13 cellular contexts compared by ENCODE assay signal in genomic region chr11:11502303-11502828, GRCh38.
A peak's percentile ranks its signal among the peaks of the same experiment; 100 is the strongest.
DNase-seq lines count a peak whose midpoint lies in the region; ATAC-seq and TF ChIP-seq lines count a peak whose summit lies in the region.
"Had no signal": no experiment of that assay in that cellular context is flagged by ENCODE, and none has a peak within 500 bp of the region (broad histone marks: within the 10 kb centered on the region; RNA-seq: fewer than 3 reads in every experiment).

No MANE protein-coding gene starts in this region.

- H3K4me3 ChIP-seq in esophagus squamous epithelium = no peak overlapping the region
- H3K4me3 ChIP-seq in lung = no peak overlapping the region
- H3K4me3 ChIP-seq in neuronal stem cell (ENCODE audit: low read length in 2 of 2) = no peak overlapping the region
- H3K4me3 ChIP-seq: tibial nerve had no signal

- H3K27me3 ChIP-seq in esophagus squamous epithelium = no peaks in the 10 kb centered on the region
- no peaks in the 10 kb centered on the region for H3K27me3 ChIP-seq in lung (ENCODE audit: control insufficient read depth, insufficient read depth)
- H3K27me3 ChIP-seq in neuronal stem cell (ENCODE audit: control insufficient read depth in 3 of 3, insufficient read depth in 3 of 3, low read depth in 1 of 3, low read length in 3 of 3) = no peaks in the 10 kb centered on the region
- H3K27me3 ChIP-seq: tibial nerve had no signal

- no peak overlapping the region for H2BK5ac ChIP-seq in neuronal stem cell (ENCODE audit: low read length)

- no peaks in the 10 kb centered on the region for H3K9me3 Mint-ChIP-seq in type B pancreatic cell
- no peaks in the 10 kb centered on the region for H3K9me3 Mint-ChIP-seq in stimulated activated naive B cell treated with anti-CD40 and anti-IgM and Interleukin-4, amounts not matched to agents 10 μg/mL and 1 μg/mL and 100 μg/mL, for 72 hours
- H3K9me3 Mint-ChIP-seq: activated CD4-positive, alpha-beta T cell treated with anti-CD3 and anti-CD28 coated beads, Interleukin-2, amount 10 ng/mL, durations not matched to agents 7 days and 5 days; activated T-helper 17 cell treated with anti-CD3 and anti-CD28 coated beads, Interleukin-2, amount 50 U/mL, for 72 hours; T-helper 1 cell treated with Interleukin-12 subunit alpha and Interleukin-12 subunit beta and Interleukin-4 antibody, amounts not matched to agents 30 μg/mL and 1 μg/mL, for 36 hours had no signal

- H3K4me1 Mint-ChIP-seq in type B pancreatic cell (ENCODE audit: unreplicated experiment) = peaks cover 24% of the 10 kb centered on the region
- H3K4me1 Mint-ChIP-seq in stimulated activated naive B cell treated with anti-CD40 and anti-IgM and Interleukin-4, amounts not matched to agents 10 μg/mL and 1 μg/mL and 100 μg/mL, for 72 hours = no peaks in the 10 kb centered on the region
- H3K4me1 Mint-ChIP-seq: activated CD4-positive, alpha-beta T cell treated with anti-CD3 and anti-CD28 coated beads, Interleukin-2, amount 10 ng/mL, durations not matched to agents 7 days and 5 days; activated T-helper 17 cell treated with anti-CD3 and anti-CD28 coated beads, Interleukin-2, amount 50 U/mL, for 72 hours had no signal

- H2BK120ac ChIP-seq in neuronal stem cell (ENCODE audit: low read depth, low read length) = no peak overlapping the region

- no peak for TF ChIP-seq POLR2A in esophagus squamous epithelium (IDR thresholded peaks at IDR 0.05)

- H3K14ac ChIP-seq in neuronal stem cell (ENCODE audit: low read length) = no peak overlapping the region

- H3K4me2 ChIP-seq in neuronal stem cell (ENCODE audit: insufficient read depth, low read length, poor library complexity, severe bottlenecking) = no peak overlapping the region

- no peak for TF ChIP-seq CTCF in esophagus squamous epithelium (IDR thresholded peaks at IDR 0.05)
- no peak for TF ChIP-seq CTCF in lung (IDR thresholded peaks at IDR 0.05; ENCODE audit: control extremely low read depth, extremely low read depth)
- no peak for TF ChIP-seq CTCF in type B pancreatic cell (conservative IDR thresholded peaks at IDR 0.05)

- no peak overlapping the region for H2BK15ac ChIP-seq in neuronal stem cell (ENCODE audit: low read length)

- H3K23ac ChIP-seq in neuronal stem cell (ENCODE audit: low read depth, low read length, poor library complexity) = no peak overlapping the region

- no peak overlapping the region for H4K8ac ChIP-seq in neuronal stem cell (ENCODE audit: low read depth, low read length)

- no peak overlapping the region for H3K18ac ChIP-seq in neuronal stem cell (ENCODE audit: low read length)

- H3K4me3 Mint-ChIP-seq in type B pancreatic cell = no peak overlapping the region
- H3K4me3 Mint-ChIP-seq in stimulated activated naive B cell treated with anti-CD40 and anti-IgM and Interleukin-4, amounts not matched to agents 10 μg/mL and 1 μg/mL and 100 μg/mL, for 72 hours = no peak overlapping the region
- H3K4me3 Mint-ChIP-seq: activated CD4-positive, alpha-beta T cell treated with anti-CD3 and anti-CD28 coated beads, Interleukin-2, amount 10 ng/mL, durations not matched to agents 7 days and 5 days; activated T-helper 17 cell treated with anti-CD3 and anti-CD28 coated beads, Interleukin-2, amount 50 U/mL, for 72 hours; T-helper 1 cell treated with Interleukin-12 subunit alpha and Interleukin-12 subunit beta and Interleukin-4 antibody, amounts not matched to agents 30 μg/mL and 1 μg/mL, for 36 hours had no signal

- H3K4me1 ChIP-seq in esophagus squamous epithelium = peaks cover 5 to 29% (median 20%) of the 10 kb centered on the region in 3 donors
- peaks cover 4 to 21% of the 10 kb centered on the region in 2 donors for H3K4me1 ChIP-seq in lung (ENCODE audit: control insufficient read depth in 2 of 2, insufficient read depth in 2 of 2, low read length in 2 of 2)
- H3K4me1 ChIP-seq in neuronal stem cell (ENCODE audit: control insufficient read depth in 2 of 2, insufficient read depth in 1 of 2, low read depth in 1 of 2, low read length in 2 of 2) = peaks cover 0 to 6% of the 10 kb centered on the region in 2 donors
- H3K4me1 ChIP-seq: Caco-2 had no signal

- H3K79me1 ChIP-seq in neuronal stem cell (ENCODE audit: low read depth, low read length) = no peaks in the 10 kb centered on the region

- no peak overlapping the region for H2AFZ ChIP-seq in neuronal stem cell (ENCODE audit: low read length)

- H3K9me3 ChIP-seq in esophagus squamous epithelium (no peaks in the 10 kb centered on the region), lung (ENCODE audit: control insufficient read depth in 2 of 2, insufficient read depth in 1 of 2, low read length in 1 of 2) (peaks cover 0 to 3% of the 10 kb centered on the region in 2 donors), neuronal stem cell (replicated peaks in 1 of 2; ENCODE audit: control insufficient read depth in 2 of 2, insufficient read depth in 1 of 2, low read depth in 1 of 2, low read length in 2 of 2) (no peaks in the 10 kb centered on the region)
- H3K9me3 ChIP-seq: Caco-2, tibial nerve had no signal

- H3K27me3 Mint-ChIP-seq in type B pancreatic cell = peaks cover 18% of the 10 kb centered on the region
- peaks cover 9 to 10% of the 10 kb centered on the region in 2 donors for H3K27me3 Mint-ChIP-seq in stimulated activated naive B cell treated with anti-CD40 and anti-IgM and Interleukin-4, amounts not matched to agents 10 μg/mL and 1 μg/mL and 100 μg/mL, for 72 hours

- intact Hi-C loops in esophagus squamous epithelium (cut with DNase I) = no loop called here

- H3K27ac ChIP-seq in esophagus squamous epithelium (peak overlapping the region; percentile 16 to 56 (median 46)), lung (ENCODE audit: low read depth in 1 of 2, low read length in 1 of 2) (peak overlapping the region in 1 of 2 donors; percentile 40), neuronal stem cell (replicated peaks; ENCODE audit: low read length) (no peak overlapping the region)
- H3K27ac ChIP-seq: tibial nerve had no signal

- 27 to 33% methylated on average over 6 to 7 of the region's 7 CpGs for WGBS in esophagus squamous epithelium, 2 donors
- WGBS in lung, 2 donors = 45 to 61% methylated on average over 7 of the region's 7 CpGs
- no CpG with 5 or more reads among the region's 7 CpGs for WGBS in neuronal stem cell (ENCODE audit: extremely low coverage in 2 of 2, insufficient read length in 2 of 2, insufficient replicate concordance in 1 of 2), 2 donors

- no peak overlapping the region for H3K4ac ChIP-seq in neuronal stem cell (ENCODE audit: low read length)

- H3K36me3 ChIP-seq in esophagus squamous epithelium (no peaks in the 10 kb centered on the region), lung (ENCODE audit: control insufficient read depth in 2 of 2, insufficient read depth in 2 of 2, low read length in 2 of 2) (no peaks in the 10 kb centered on the region), neuronal stem cell (replicated peaks in 1 of 2; ENCODE audit: control insufficient read depth in 2 of 2, insufficient read depth in 2 of 2, low read length in 2 of 2) (no peaks in the 10 kb centered on the region)
- H3K36me3 ChIP-seq: tibial nerve had no signal

- ATAC-seq in lung (ENCODE audit: insufficient read depth, low FRiP score) = peak; percentile 23
- ATAC-seq in stimulated activated naive B cell treated with anti-CD40 and anti-IgM and Interleukin-4, amounts not matched to agents 10 μg/mL and 1 μg/mL and 100 μg/mL, for 72 hours (replicated peaks) = no peak
- ATAC-seq: activated T-helper 17 cell treated with anti-CD3 and anti-CD28 coated beads, Interleukin-2, amount 50 U/mL, for 72 hours had no signal

- H2BK12ac ChIP-seq in neuronal stem cell (ENCODE audit: low read length) = no peak overlapping the region

- no peaks in the 10 kb centered on the region for H3K36me3 Mint-ChIP-seq in type B pancreatic cell
- no peaks in the 10 kb centered on the region for H3K36me3 Mint-ChIP-seq in stimulated activated naive B cell treated with anti-CD40 and anti-IgM and Interleukin-4, amounts not matched to agents 10 μg/mL and 1 μg/mL and 100 μg/mL, for 72 hours

- DNase-seq in NCI-H1694 treated with DMSO at 0.1 percent for 48 hours (lab: John Stamatoyannopoulos, UW) = peak; percentile 44
- DNase-seq in NCI-H1694 (lab: John Stamatoyannopoulos, UW) = no peak
- no peak for DNase-seq in esophagus squamous epithelium (lab: John Stamatoyannopoulos, UW)
- DNase-seq in lung (ENCODE audit: low spot score) = no peak
- DNase-seq in type B pancreatic cell (ENCODE audit: extremely low spot score, unreplicated experiment) = no peak
- DNase-seq in NCI-H2107 (lab: John Stamatoyannopoulos, UW) = no peak
- DNase-seq in stimulated activated naive B cell treated with anti-CD40 and anti-IgM and Interleukin-4, amounts not matched to agents 10 μg/mL and 1 μg/mL and 100 μg/mL, for 72 hours = no peak
- DNase-seq in neuronal stem cell (ENCODE audit: low spot score) = no peak
- DNase-seq: activated CD4-positive, alpha-beta T cell treated with anti-CD3 and anti-CD28 coated beads, Interleukin-2, amount 10 ng/mL, durations not matched to agents 7 days and 5 days; Caco-2 had no signal

- H3K27ac Mint-ChIP-seq in type B pancreatic cell = peak overlapping the region; percentile 46
- no peak overlapping the region for H3K27ac Mint-ChIP-seq in stimulated activated naive B cell treated with anti-CD40 and anti-IgM and Interleukin-4, amounts not matched to agents 10 μg/mL and 1 μg/mL and 100 μg/mL, for 72 hours
- H3K27ac Mint-ChIP-seq: activated CD4-positive, alpha-beta T cell treated with anti-CD3 and anti-CD28 coated beads, Interleukin-2, amount 10 ng/mL, durations not matched to agents 7 days and 5 days; activated T-helper 17 cell treated with anti-CD3 and anti-CD28 coated beads, Interleukin-2, amount 50 U/mL, for 72 hours; T-helper 1 cell treated with Interleukin-12 subunit alpha and Interleukin-12 subunit beta and Interleukin-4 antibody, amounts not matched to agents 30 μg/mL and 1 μg/mL, for 36 hours had no signal

- no peak overlapping the region for H3K9ac ChIP-seq in neuronal stem cell (ENCODE audit: low read depth, low read length, poor library complexity)

- no peak overlapping the region for H4K91ac ChIP-seq in neuronal stem cell (ENCODE audit: low read depth, low read length, poor library complexity)

- no peak overlapping the region for H2AK5ac ChIP-seq in neuronal stem cell (ENCODE audit: low read depth, low read length)
